Comparison of ENCODE assay signal across 10 cellular contexts in genomic region chr1:118184737-118185082, GRCh38. TPM values are rescaled to one million over a fixed set of nuclear protein-coding genes. Genes with fewer than 3 reads are reported as not detected.
DNase-seq lines count a peak whose midpoint lies in the region; ATAC-seq and TF ChIP-seq lines count a peak whose summit lies in the region.
"Had no signal": no experiment of that assay in that cellular context is flagged by ENCODE, and none has a peak within 500 bp of the region (broad histone marks: within the 10 kb centered on the region; RNA-seq: fewer than 3 reads in every experiment).

No MANE protein-coding gene starts in this region.

- TF ChIP-seq POLR2A in spleen (IDR thresholded peaks at IDR 0.05): no peak

- no peaks in the 10 kb centered on the region for H3K36me3 ChIP-seq in brain microvascular endothelial cell (replicated peaks)
- no peaks in the 10 kb centered on the region for H3K36me3 ChIP-seq in spleen

- intact Hi-C loops in spleen (cut with DNase I; ENCODE audit: low total_unique reads): no loop called here

- no peak for DNase-seq in HFF-Myc (ENCODE audit: extremely low read depth, low read depth)
- DNase-seq in brain microvascular endothelial cell: no peak
- peak; percentile 35 for DNase-seq in iPS-NIHi7 (ENCODE audit: extremely low spot score)
- DNase-seq in spleen: no peak
- no peak for DNase-seq in NCI-H1092 (lab: John Stamatoyannopoulos, UW)
- no peak for DNase-seq in activated CD4-positive, CD25-positive, alpha-beta regulatory T cell treated with anti-CD3 and anti-CD28 coated beads, Interleukin-2, amount 50 U/mL, for 72 hours
- DNase-seq: NCI-H1436 treated with DMSO at 0.1 percent for 48 hours had no signal

- TF ChIP-seq CTCF in HFF-Myc (IDR thresholded peaks at IDR 0.05; ENCODE audit: low read depth, low read length, missing control alignments): no peak
- TF ChIP-seq CTCF in brain microvascular endothelial cell (IDR thresholded peaks at IDR 0.05; ENCODE audit: low read depth, low read length, missing control alignments): no peak
- TF ChIP-seq CTCF in spleen (IDR thresholded peaks at IDR 0.05 in 8 of 11, conservative IDR thresholded peaks at IDR 0.05 in 3 of 11): no peak

- peaks cover 0 to 10% (median 5%) of the 10 kb centered on the region in 6 donors for H3K4me1 ChIP-seq in spleen

- in situ Hi-C loops in brain microvascular endothelial cell (cut with HindIII; ENCODE audit: low pct_ligation_motif_present, low sequenced_read_pairs): no loop called here

- H3K9me3 ChIP-seq in spleen: peaks cover 0 to 6% (median 0%) of the 10 kb centered on the region in 8 donors

- ATAC-seq in HG02981 (IDR thresholded peaks at IDR 0.05; ENCODE audit: unreplicated experiment) (no peak), HG03354 (IDR thresholded peaks at IDR 0.05; ENCODE audit: poor library complexity, severe bottlenecking, unreplicated experiment) (no peak)

- peak overlapping the region; percentile 34 for H3K4me3 ChIP-seq in HFF-Myc (replicated peaks; ENCODE audit: low read depth, low read length)
- H3K4me3 ChIP-seq in brain microvascular endothelial cell (ENCODE audit: low read depth, low read length): peak overlapping the region; percentile 53
- peak overlapping the region in 5 of 8 donors; percentile 18 to 58 (median 27) for H3K4me3 ChIP-seq in spleen

- H3K27ac ChIP-seq in brain microvascular endothelial cell (no peak overlapping the region), spleen (peak overlapping the region in 1 of 8 donors; percentile 5)

- 49 to 60% (median 51%) methylated on average over 11 of the region's 11 CpGs for WGBS in spleen, 5 donors

- H3K27me3 ChIP-seq in brain microvascular endothelial cell (replicated peaks) (no peaks in the 10 kb centered on the region), spleen (replicated peaks in 1 of 7) (peaks cover 0 to 15% (median 0%) of the 10 kb centered on the region in 7 donors)

RNA-seq across cellular contexts. Expression of gene SPAG17, which starts 0.3 kb away (rescaled TPM):
- under 1 TPM in 4 of 7 donors, not detected in 3; 0.23 to 0.91 (median 0.53) TPM for total RNA-seq in spleen
- polyA plus RNA-seq in spleen: under 1 TPM in 1 of 3 donors, not detected in 2; under 0.01 TPM
- polyA plus RNA-seq: aorta had no signal
